In the genomic region with DNA sequence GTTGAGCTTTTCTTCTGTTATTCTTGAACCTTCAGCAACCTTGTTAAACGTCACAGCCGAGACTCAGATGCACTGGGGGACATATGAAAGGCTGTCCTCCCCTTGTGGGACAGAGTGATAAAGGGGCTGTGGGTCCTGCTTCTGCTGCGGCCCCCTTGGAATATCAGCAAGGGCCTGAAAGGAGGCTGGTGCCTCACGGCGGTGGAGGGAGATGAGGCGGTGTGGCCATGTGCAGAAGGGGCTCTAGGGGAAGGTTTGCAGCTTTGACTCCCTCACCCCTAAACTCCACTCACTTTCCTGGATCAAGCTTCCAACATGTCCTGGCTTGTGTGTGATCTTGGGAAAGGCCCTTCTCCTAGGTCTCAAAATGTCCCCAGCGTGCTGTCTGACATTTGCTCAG, we compare ENCODE assay signal across 21 cellular contexts.
"Had no signal": no experiment of that assay in that cellular context is flagged by ENCODE, and none has a peak within 500 bp of the region (broad histone marks: within the 10 kb centered on the region; RNA-seq: fewer than 3 reads in every experiment).

No MANE protein-coding gene starts in this region.

- H3K27ac Mint-ChIP-seq: naive thymus-derived CD8-positive, alpha-beta T cell; progenitor cell of endocrine pancreas; stimulated activated memory B cell treated with anti-CD40 and anti-IgM and Interleukin-4, amounts not matched to agents 10 μg/mL and 1 μg/mL and 100 μg/mL, for 72 hours; stimulated activated naive CD8-positive, alpha-beta T cell treated with anti-CD3 and anti-CD28 coated beads, Interleukin-15, Interleukin-2, amounts not matched to agents 100 ng/mL and 50 ng/mL, for 24 hours had no signal

- H3K27me3 ChIP-seq: colonic mucosa, foreskin keratinocyte, ovary, testis, tibial nerve, upper lobe of right lung, vagina had no signal

- H3K4me1 ChIP-seq: colonic mucosa, foreskin keratinocyte, testis, tibial nerve, upper lobe of right lung, vagina had no signal

- H3K9me3 ChIP-seq: colonic mucosa, mucosa of descending colon, ovary, testis, tibial nerve, upper lobe of right lung, vagina had no signal

- H3K9me3 Mint-ChIP-seq: stimulated activated memory B cell treated with anti-CD40 and anti-IgM and Interleukin-4, amounts not matched to agents 10 μg/mL and 1 μg/mL and 100 μg/mL, for 72 hours; stimulated activated naive CD8-positive, alpha-beta T cell treated with anti-CD3 and anti-CD28 coated beads, Interleukin-15, Interleukin-2, amounts not matched to agents 100 ng/mL and 50 ng/mL, for 24 hours had no signal

- H3K36me3 ChIP-seq: colonic mucosa, ovary, tibial nerve, upper lobe of right lung, vagina had no signal

- H3K36me3 Mint-ChIP-seq: naive thymus-derived CD8-positive, alpha-beta T cell; stimulated activated memory B cell treated with anti-CD40 and anti-IgM and Interleukin-4, amounts not matched to agents 10 μg/mL and 1 μg/mL and 100 μg/mL, for 72 hours had no signal

- H3K4me3 ChIP-seq: colonic mucosa, lung, mucosa of descending colon, ovary, testis, tibial nerve, upper lobe of right lung, vagina had no signal

- H3K27ac ChIP-seq: colonic mucosa, foreskin keratinocyte, ovary, testis, tibial nerve, upper lobe of right lung, vagina had no signal

- ATAC-seq: foreskin keratinocyte; left colon; left ventricle myocardium superior; naive thymus-derived CD8-positive, alpha-beta T cell; right cardiac atrium; upper lobe of right lung had no signal

- DNase-seq: colonic mucosa; erythroblast; foreskin keratinocyte; left colon; left ventricle myocardium superior; mesenchymal stem cell; mucosa of descending colon; naive thymus-derived CD8-positive, alpha-beta T cell; nucleus accumbens; ovary; right cardiac atrium; small intestine; stimulated activated CD4-positive, alpha-beta T cell treated with anti-CD3 and anti-CD28 coated beads, Interleukin-2, amount 100 ng/mL, for 48 hours; testis had no signal
